8 cellular contexts compared by ENCODE assay signal in genomic region chr20:45229264-45230056, GRCh38. TPM values are rescaled to one million over a fixed set of nuclear protein-coding genes. Genes with fewer than 3 reads are reported as not detected.
DNase-seq lines count a peak whose midpoint lies in the region; ATAC-seq and TF ChIP-seq lines count a peak whose summit lies in the region.

No MANE protein-coding gene starts in this region.

- ATAC-seq in HG03457 (IDR thresholded peaks at IDR 0.05; ENCODE audit: unreplicated experiment), result no peak
- ATAC-seq in GM18505 (IDR thresholded peaks at IDR 0.05; ENCODE audit: unreplicated experiment), result no peak

- peaks cover 73% of the 10 kb centered on the region for H3K27me3 ChIP-seq in A673 (replicated peaks; ENCODE audit: insufficient read depth, low read depth, low read length, poor library complexity)

- CTCF ChIA-PET in A673 (lab: Charles Lee), result interaction anchor here (0.5 to 1.6 kb wide), 6 partner anchors 61 to 217 kb away, joined by 3 to 13 read pairs (median 4); no protein-coding TSS in a partner anchor

- no peaks in the 10 kb centered on the region for H3K9me3 ChIP-seq in A673 (ENCODE audit: low read depth, low read length, poor library complexity, severe bottlenecking)

- H3K27ac ChIP-seq in A673 (ENCODE audit: low read depth, low read length, poor library complexity, severe bottlenecking) (no peak overlapping the region), caudate nucleus (ENCODE audit: low read depth, low read length) (no peak overlapping the region)

- TF ChIP-seq CTCF in A673 (conservative IDR thresholded peaks at IDR 0.05; ENCODE audit: low read depth, low read length), result peak; percentile 84
- TF ChIP-seq CTCF in GM12873 (IDR thresholded peaks at IDR 0.05; ENCODE audit: insufficient read depth, low read depth, low read length, missing control alignments), result peak; percentile 72
- peak; percentile 55 for TF ChIP-seq CTCF in choroid plexus epithelial cell (conservative IDR thresholded peaks at IDR 0.05; ENCODE audit: low read depth, low read length)

- no peaks in the 10 kb centered on the region for H3K36me3 ChIP-seq in A673 (ENCODE audit: insufficient read depth, low read length, poor library complexity, severe bottlenecking)

- H3K4me3 ChIP-seq in A673 (ENCODE audit: low read depth, low read length, poor library complexity, severe bottlenecking), result no peak overlapping the region
- H3K4me3 ChIP-seq in choroid plexus epithelial cell (ENCODE audit: low read depth, low read length), result no peak overlapping the region

- POLR2A ChIA-PET in A673 (lab: Charles Lee; ENCODE audit: low non-redundant PET), result no interaction called here

- DNase-seq in A673 (ENCODE audit: low spot score) (peak; percentile 61), RPMI7951 (ENCODE audit: low read depth) (peak; percentile 20), choroid plexus epithelial cell (ENCODE audit: low read depth) (peak; percentile 7), caudate nucleus (lab: John Stamatoyannopoulos, UW) (no peak)
- DNase-seq in stimulated activated CD4-positive, alpha-beta T cell treated with anti-CD3 and anti-CD28 coated beads, Interleukin-15, amount 100 ng/mL, for 24 hours, result peak; percentile 75

- intact Hi-C loops in A673 (cut with micrococcal nuclease; ENCODE audit: unreplicated experiment), result loop anchor here (2.0 kb wide), 1 partner anchor 91 kb away; no protein-coding TSS in a partner anchor

- H3K4me1 ChIP-seq in A673 (ENCODE audit: insufficient read depth, low read length, poor library complexity, severe bottlenecking), result no peaks in the 10 kb centered on the region

- BruUV-seq in A673 (replicated peaks; lab: Mats Ljungman, UMichigan), result no TSS peak

- no peak for TF ChIP-seq POLR2A in GM18505 (IDR thresholded peaks at IDR 0.05; ENCODE audit: borderline replicate concordance, extremely low read depth, insufficient read depth, insufficient read length)

RNA-seq across cellular contexts. Expression of gene SEMG2, which starts 8.3 kb away (rescaled TPM):
- not detected in 2 replicates for total RNA-seq in A673 (2021)
- total RNA-seq in RPMI7951 (2014; rRNA removed; shearing (Covaris generic)), result not detected in 2 replicates

RNA-seq across cellular contexts. Expression of gene SEMG1, which starts 22.6 kb away (rescaled TPM):
- 2.1 and 5.5 TPM in 2 replicates for total RNA-seq in A673 (2021)
- not detected in 2 replicates for total RNA-seq in RPMI7951 (2014; rRNA removed; shearing (Covaris generic))

RNA-seq across cellular contexts. Expression of gene SLPI, which starts 24.9 kb away (rescaled TPM):
- not detected in 2 replicates for total RNA-seq in A673 (2021)
- not detected in 2 replicates for total RNA-seq in RPMI7951 (2014; rRNA removed; shearing (Covaris generic))

RNA-seq across cellular contexts. Expression of gene PI3, which starts 54.8 kb away (rescaled TPM):
- not detected in 2 replicates for total RNA-seq in A673 (2021)
- total RNA-seq in RPMI7951 (2014; rRNA removed; shearing (Covaris generic)), result not detected in 2 replicates

Comparison
In these comparisons a context has a peak if more than half of its experiments do, and no peak if none do; other contexts are left out.
1. DNase-seq: peak in A673 (single experiment), RPMI7951 (single experiment), choroid plexus epithelial cell (single experiment) and stimulated activated CD4-positive, alpha-beta T cell treated with anti-CD3 and anti-CD28 coated beads, Interleukin-15, amount 100 ng/mL, for 24 hours (single experiment); none in caudate nucleus (0 of 61).
2. Peak in every context shown above with its lines, with median percentiles within 50 percentile points of each other: CTCF ChIP-seq.